In the genomic region with DNA sequence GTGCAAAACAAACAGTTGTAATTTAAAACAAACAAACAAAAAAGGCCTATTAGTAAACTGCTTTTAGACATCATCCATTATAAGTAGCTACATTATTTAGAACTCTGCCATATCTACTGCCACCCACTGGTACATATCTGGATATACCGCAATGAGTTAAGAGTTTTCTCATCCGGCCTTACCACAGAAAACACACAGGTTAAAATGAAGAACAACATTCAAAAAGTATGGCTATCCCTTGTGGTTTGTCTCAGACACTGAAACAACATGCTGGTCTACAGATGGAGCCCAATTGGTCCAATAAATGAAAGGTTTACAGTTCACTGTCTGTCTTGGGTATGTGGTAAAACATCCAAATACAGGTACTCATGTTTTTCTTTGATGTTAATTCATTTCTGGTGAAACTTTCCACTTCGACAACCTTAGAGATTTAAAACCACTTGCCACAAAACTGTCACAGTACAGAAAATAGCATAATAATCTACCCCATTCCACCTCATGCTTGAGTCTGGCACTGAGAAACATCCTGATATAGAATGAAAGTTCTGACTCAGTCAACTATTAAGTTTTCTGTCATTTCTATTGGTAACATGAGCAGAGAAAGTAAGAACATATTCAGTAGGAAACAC, we compare ENCODE assay signal across 8 cellular contexts.
DNase-seq lines count a peak whose midpoint lies in the region; ATAC-seq, FAIRE-seq and TF ChIP-seq lines count a peak whose summit lies in the region.

No MANE protein-coding gene starts in this region.

- H3K36me3 Mint-ChIP-seq in CD4-positive, alpha-beta T cell (ENCODE audit: low read depth) = peaks cover 23% of the 10 kb centered on the region

- FAIRE-seq in GM12891 (lab: Jason Lieb, UNC) = peak; percentile 86

- H3K27me3 Mint-ChIP-seq in CD4-positive, alpha-beta T cell = no peaks in the 10 kb centered on the region

- POLR2A ChIA-PET in CD4-positive, alpha-beta T cell (lab: Charles Lee) = no interaction called here

- no peak overlapping the region for H3K4me3 ChIP-seq in HAP-1

- peaks cover 10% of the 10 kb centered on the region for H3K9me3 Mint-ChIP-seq in CD4-positive, alpha-beta T cell

- no peak for TF ChIP-seq POLR2A in GM12891 (IDR thresholded peaks at IDR 0.05; ENCODE audit: low read depth, low read length)

- H3K27ac Mint-ChIP-seq in CD4-positive, alpha-beta T cell = peak overlapping the region; percentile 18

- peaks cover 11% of the 10 kb centered on the region for H3K4me1 Mint-ChIP-seq in CD4-positive, alpha-beta T cell (ENCODE audit: low read depth)

- H3K36me3 ChIP-seq in HAP-1 (replicated peaks) = no peaks in the 10 kb centered on the region

- H3K9me3 ChIP-seq in CD4-positive, alpha-beta T cell (ENCODE audit: control insufficient read depth, low read length) = no peaks in the 10 kb centered on the region
- H3K9me3 ChIP-seq in HAP-1 = no peaks in the 10 kb centered on the region

- no peak for DNase-seq in CD4-positive, alpha-beta T cell
- DNase-seq in GM12891 (ENCODE audit: insufficient read length, low spot score) = peak; percentile 6
- peak; percentile 31 for DNase-seq in NCI-H1092 treated with DMSO at 0.1 percent for 48 hours (lab: John Stamatoyannopoulos, UW)
- DNase-seq in amniotic stem cell (lab: John Stamatoyannopoulos, UW) = peak; percentile 1
- DNase-seq in left colon = no peak
- no peak for DNase-seq in HAP-1 (ENCODE audit: low spot score in 2 of 2)
- DNase-seq in HPDE6-E6E7 (ENCODE audit: extremely low spot score) = no peak

- intact Hi-C loops in CD4-positive, alpha-beta T cell (cut with DNase I, micrococcal nuclease) = no loop called here
- intact Hi-C loops in left colon (cut with DNase I, micrococcal nuclease) = no loop called here

- TF ChIP-seq CTCF in CD4-positive, alpha-beta T cell (IDR thresholded peaks at IDR 0.05) = no peak

- H3K4me3 Mint-ChIP-seq in CD4-positive, alpha-beta T cell = no peak overlapping the region

- H3K27me3 ChIP-seq in CD4-positive, alpha-beta T cell (ENCODE audit: control insufficient read depth, insufficient read depth, low read length) = no peaks in the 10 kb centered on the region
- H3K27me3 ChIP-seq in HAP-1 (ENCODE audit: low read depth) = no peaks in the 10 kb centered on the region

- H3K4me1 ChIP-seq in HAP-1 = no peaks in the 10 kb centered on the region

- in situ Hi-C loops in HAP-1 (cut with MboI; ENCODE audit: low sequenced_read_pairs) = no loop called here

- CTCF ChIA-PET in CD4-positive, alpha-beta T cell (lab: Charles Lee) = interaction anchor here (0.5 kb wide), 1 partner anchor 106 kb away, joined by 3 read pairs; no protein-coding TSS in a partner anchor

- peak; percentile 76 for ATAC-seq in CD4-positive, alpha-beta T cell (ENCODE audit: poor library complexity)
- peak; percentile 90 for ATAC-seq in HG02588 (IDR thresholded peaks at IDR 0.05; ENCODE audit: unreplicated experiment)
- peak; percentile 62 for ATAC-seq in left colon

- H3K27ac ChIP-seq in CD4-positive, alpha-beta T cell (ENCODE audit: low read depth, low read length) = no peak overlapping the region

TF ChIP-seq in GM12891, 5 proteins besides CTCF, POLR2A, EP300 and RAD21:
- no peak for TF ChIP-seq PAX5 (IDR thresholded peaks at IDR 0.05; ENCODE audit: insufficient read depth, low read length, severe bottlenecking)
- no peak for TF ChIP-seq SPI1 (IDR thresholded peaks at IDR 0.05; ENCODE audit: low read depth, low read length)
- TF ChIP-seq POLR2AphosphoS5 (IDR thresholded peaks at IDR 0.05; ENCODE audit: low read depth, low read length) = no peak
- TF ChIP-seq TAF1 (IDR thresholded peaks at IDR 0.05; ENCODE audit: low read depth, low read length) = no peak
- no peak for TF ChIP-seq POU2F2 (IDR thresholded peaks at IDR 0.05; ENCODE audit: low read depth, low read length)

Comparison
In these comparisons a context has a peak if more than half of its experiments do, and no peak if none do; other contexts are left out.
1. DNase-seq: peak in GM12891 (single experiment), NCI-H1092 treated with DMSO at 0.1 percent for 48 hours (single experiment) and amniotic stem cell (single experiment); none in CD4-positive, alpha-beta T cell (0 of 10), left colon (0 of 2), HAP-1 (0 of 2) and HPDE6-E6E7 (single experiment).
2. Peak in every context shown above with its lines, with median percentiles within 50 percentile points of each other: ATAC-seq.